ENCODE assay signal across 21 cellular contexts in genomic region chr9:131121346-131121745, GRCh38.
"Had no signal": no experiment of that assay in that cellular context is flagged by ENCODE, and none has a peak within 500 bp of the region (broad histone marks: within the 10 kb centered on the region; RNA-seq: fewer than 3 reads in every experiment).

No MANE protein-coding gene starts in this region.

- H3K4me3 Mint-ChIP-seq: endodermal cell; mesothelial cell of epicardium; nephron progenitor cell; stimulated activated memory B cell treated with anti-CD40 and anti-IgM and Interleukin-4, amounts not matched to agents 10 μg/mL and 1 μg/mL and 100 μg/mL, for 72 hours; stimulated activated naive CD8-positive, alpha-beta T cell treated with anti-CD3 and anti-CD28 coated beads, Interleukin-15, Interleukin-2, amounts not matched to agents 100 ng/mL and 50 ng/mL, for 24 hours had no signal

- H3K4me2 ChIP-seq: hepatocyte, smooth muscle cell had no signal

- H3K9me3 ChIP-seq: colonic mucosa, tibial artery had no signal

- H3K27ac Mint-ChIP-seq: endodermal cell; mesothelial cell of epicardium; stimulated activated memory B cell treated with anti-CD40 and anti-IgM and Interleukin-4, amounts not matched to agents 10 μg/mL and 1 μg/mL and 100 μg/mL, for 72 hours; stimulated activated naive CD8-positive, alpha-beta T cell treated with anti-CD3 and anti-CD28 coated beads, Interleukin-15, Interleukin-2, amounts not matched to agents 100 ng/mL and 50 ng/mL, for 24 hours had no signal

- H3K36me3 ChIP-seq: colonic mucosa had no signal

- H3K36me3 Mint-ChIP-seq: mesothelial cell of epicardium; stimulated activated memory B cell treated with anti-CD40 and anti-IgM and Interleukin-4, amounts not matched to agents 10 μg/mL and 1 μg/mL and 100 μg/mL, for 72 hours had no signal

- H3K27ac ChIP-seq: colonic mucosa, tibial artery had no signal

- ATAC-seq: left colon; left ventricle myocardium superior; right cardiac atrium; stimulated activated memory B cell treated with anti-CD40 and anti-IgM and Interleukin-4, amounts not matched to agents 10 μg/mL and 1 μg/mL and 100 μg/mL, for 72 hours had no signal

- DNase-seq: cerebellar nuclear complex; colonic mucosa; dermis blood vessel endothelial cell; effector CD4-positive, alpha-beta T cell; endodermal cell; foreskin melanocyte; head of caudate nucleus; left colon; left ventricle myocardium superior; nephron progenitor cell; right cardiac atrium; stimulated activated CD4-positive, alpha-beta T cell treated with anti-CD3 and anti-CD28 coated beads, Interleukin-15, amount 100 ng/mL, for 24 hours; stimulated activated CD4-positive, alpha-beta T cell treated with anti-CD3 and anti-CD28 coated beads, Interleukin-1b, Interleukin-23, amount 100 ng/mL, for 48 hours; stimulated activated CD4-positive, alpha-beta T cell treated with anti-CD3 and anti-CD28 coated beads, Interleukin-4, amount 100 ng/mL, for 24 hours; tibial artery had no signal

- H3K27me3 ChIP-seq: colonic mucosa, hepatocyte, tibial artery had no signal

- H2AFZ ChIP-seq: hepatocyte had no signal

- H3K9me3 Mint-ChIP-seq: endodermal cell; mesothelial cell of epicardium; nephron progenitor cell; stimulated activated memory B cell treated with anti-CD40 and anti-IgM and Interleukin-4, amounts not matched to agents 10 μg/mL and 1 μg/mL and 100 μg/mL, for 72 hours; stimulated activated naive CD8-positive, alpha-beta T cell treated with anti-CD3 and anti-CD28 coated beads, Interleukin-15, Interleukin-2, amounts not matched to agents 100 ng/mL and 50 ng/mL, for 24 hours had no signal

- H3K4me3 ChIP-seq: colonic mucosa, hepatocyte, smooth muscle cell, tibial artery had no signal

- FAIRE-seq: endothelial cell of umbilical vein had no signal
